Comparison of ENCODE assay signal across 15 cellular contexts in genomic region chr2:28047698-28048097, GRCh38.
A peak's percentile ranks its signal among the peaks of the same experiment; 100 is the strongest.
DNase-seq lines count a peak whose midpoint lies in the region; TF ChIP-seq lines count a peak whose summit lies in the region.
"Had no signal": no experiment of that assay in that cellular context is flagged by ENCODE, and none has a peak within 500 bp of the region (broad histone marks: within the 10 kb centered on the region; RNA-seq: fewer than 3 reads in every experiment).

No MANE protein-coding gene starts in this region.

- H3K27me3 ChIP-seq in AG04450 (ENCODE audit: control insufficient read depth, insufficient read depth, low read length), result no peaks in the 10 kb centered on the region
- H3K27me3 ChIP-seq: esophagus muscularis mucosa, pancreas had no signal

- DNase-seq in AG04450 (ENCODE audit: low read depth, low spot score) (peak; percentile 44), HT1080 (ENCODE audit: low read depth) (peak; percentile 14), hepatic stellate cell (ENCODE audit: low spot score) (peak; percentile 37), NCI-H128 (lab: John Stamatoyannopoulos, UW; ENCODE audit: unreplicated experiment) (no peak), NCI-H1436 (lab: John Stamatoyannopoulos, UW) (no peak), iPS-NIHi7 (ENCODE audit: extremely low spot score) (no peak)
- DNase-seq in activated T-helper 1 cell treated with anti-CD3 and anti-CD28 coated beads, Interleukin-12 subunit alpha, Interleukin-12 subunit beta, Interleukin-2, Interleukin-4 antibody, amounts not matched to agents 30 ng/mL and 10 ng/mL and 1 ng/mL, durations not matched to agents 14 hours and 24 hours and 36 hours (ENCODE audit: low spot score), result no peak
- no peak for DNase-seq in stimulated activated CD4-positive, alpha-beta T cell treated with anti-CD3 and anti-CD28 coated beads, Interleukin-4, amount 100 ng/mL, for 1 hour
- DNase-seq: kidney, NCI-H1930, pancreas, substantia nigra had no signal

- no peaks in the 10 kb centered on the region for H3K9me3 ChIP-seq in AG04450 (ENCODE audit: control insufficient read depth, insufficient read depth, low read length)
- H3K9me3 ChIP-seq: esophagus muscularis mucosa, pancreas had no signal

- no peak for TF ChIP-seq CTCF in AG04450 (IDR thresholded peaks at IDR 0.05; ENCODE audit: low read depth, low read length)

- peak overlapping the region; percentile 27 for H3K27ac Mint-ChIP-seq in activated T-helper 1 cell treated with anti-CD3 and anti-CD28 coated beads, Interleukin-12 subunit alpha, Interleukin-12 subunit beta, Interleukin-2, Interleukin-4 antibody, amounts not matched to agents 30 ng/mL and 10 ng/mL and 1 ng/mL, durations not matched to agents 14 hours and 24 hours and 36 hours
- H3K27ac Mint-ChIP-seq: B cell had no signal

- H3K27ac ChIP-seq in AG04450 (ENCODE audit: low read depth, low read length), result no peak overlapping the region
- H3K27ac ChIP-seq: esophagus muscularis mucosa, pancreas had no signal

- peaks cover 9% of the 10 kb centered on the region for H3K36me3 Mint-ChIP-seq in activated T-helper 1 cell treated with anti-CD3 and anti-CD28 coated beads, Interleukin-12 subunit alpha, Interleukin-12 subunit beta, Interleukin-2, Interleukin-4 antibody, amounts not matched to agents 30 ng/mL and 10 ng/mL and 1 ng/mL, durations not matched to agents 14 hours and 24 hours and 36 hours (ENCODE audit: low read depth)
- H3K36me3 Mint-ChIP-seq: brain had no signal

- intact Hi-C loops in activated T-helper 1 cell treated with anti-CD3 and anti-CD28 coated beads, Interleukin-12 subunit alpha, Interleukin-12 subunit beta, Interleukin-2, Interleukin-4 antibody, amounts not matched to agents 30 ng/mL and 10 ng/mL and 1 ng/mL, durations not matched to agents 14 hours and 24 hours and 36 hours (cut with micrococcal nuclease), result no loop called here

- H3K4me3 ChIP-seq in AG04450 (ENCODE audit: low read depth, low read length), result no peak overlapping the region
- H3K4me3 ChIP-seq: esophagus muscularis mucosa, pancreas had no signal

- no peaks in the 10 kb centered on the region for H3K27me3 Mint-ChIP-seq in activated T-helper 1 cell treated with anti-CD3 and anti-CD28 coated beads, Interleukin-12 subunit alpha, Interleukin-12 subunit beta, Interleukin-2, Interleukin-4 antibody, amounts not matched to agents 30 ng/mL and 10 ng/mL and 1 ng/mL, durations not matched to agents 14 hours and 24 hours and 36 hours (ENCODE audit: insufficient read depth)
- H3K27me3 Mint-ChIP-seq: B cell, brain had no signal

- POLR2A ChIA-PET in AG04450 (lab: Yijun Ruan, JAX), result no interaction called here

- CTCF ChIA-PET in AG04450 (lab: Charles Lee), result interaction anchor here (1.2 kb wide), 1 partner anchor 293 kb away, joined by 3 read pairs; no protein-coding TSS in a partner anchor

- no peaks in the 10 kb centered on the region for H3K9me3 Mint-ChIP-seq in activated T-helper 1 cell treated with anti-CD3 and anti-CD28 coated beads, Interleukin-12 subunit alpha, Interleukin-12 subunit beta, Interleukin-2, Interleukin-4 antibody, amounts not matched to agents 30 ng/mL and 10 ng/mL and 1 ng/mL, durations not matched to agents 14 hours and 24 hours and 36 hours
- H3K9me3 Mint-ChIP-seq: brain had no signal

- H3K4me3 Mint-ChIP-seq in activated T-helper 1 cell treated with anti-CD3 and anti-CD28 coated beads, Interleukin-12 subunit alpha, Interleukin-12 subunit beta, Interleukin-2, Interleukin-4 antibody, amounts not matched to agents 30 ng/mL and 10 ng/mL and 1 ng/mL, durations not matched to agents 14 hours and 24 hours and 36 hours, result no peak overlapping the region
- H3K4me3 Mint-ChIP-seq: B cell, brain had no signal

- H3K4me1 Mint-ChIP-seq in activated T-helper 1 cell treated with anti-CD3 and anti-CD28 coated beads, Interleukin-12 subunit alpha, Interleukin-12 subunit beta, Interleukin-2, Interleukin-4 antibody, amounts not matched to agents 30 ng/mL and 10 ng/mL and 1 ng/mL, durations not matched to agents 14 hours and 24 hours and 36 hours (ENCODE audit: low read depth), result peaks cover 18% of the 10 kb centered on the region
- H3K4me1 Mint-ChIP-seq: B cell had no signal

Comparison
In these comparisons a context has a peak if more than half of its experiments do, and no peak if none do; other contexts are left out.
1. DNase-seq: peak in AG04450 (single experiment), HT1080 (single experiment) and hepatic stellate cell (single experiment); none in activated T-helper 1 cell treated with anti-CD3 and anti-CD28 coated beads, Interleukin-12 subunit alpha, Interleukin-12 subunit beta, Interleukin-2, Interleukin-4 antibody, amounts not matched to agents 30 ng/mL and 10 ng/mL and 1 ng/mL, durations not matched to agents 14 hours and 24 hours and 36 hours (single experiment), stimulated activated CD4-positive, alpha-beta T cell treated with anti-CD3 and anti-CD28 coated beads, Interleukin-4, amount 100 ng/mL, for 1 hour (single experiment), NCI-H128 (single experiment), NCI-H1436 (single experiment) and iPS-NIHi7 (single experiment).